ENCODE assay signal across 8 cellular contexts in the genomic region with DNA sequence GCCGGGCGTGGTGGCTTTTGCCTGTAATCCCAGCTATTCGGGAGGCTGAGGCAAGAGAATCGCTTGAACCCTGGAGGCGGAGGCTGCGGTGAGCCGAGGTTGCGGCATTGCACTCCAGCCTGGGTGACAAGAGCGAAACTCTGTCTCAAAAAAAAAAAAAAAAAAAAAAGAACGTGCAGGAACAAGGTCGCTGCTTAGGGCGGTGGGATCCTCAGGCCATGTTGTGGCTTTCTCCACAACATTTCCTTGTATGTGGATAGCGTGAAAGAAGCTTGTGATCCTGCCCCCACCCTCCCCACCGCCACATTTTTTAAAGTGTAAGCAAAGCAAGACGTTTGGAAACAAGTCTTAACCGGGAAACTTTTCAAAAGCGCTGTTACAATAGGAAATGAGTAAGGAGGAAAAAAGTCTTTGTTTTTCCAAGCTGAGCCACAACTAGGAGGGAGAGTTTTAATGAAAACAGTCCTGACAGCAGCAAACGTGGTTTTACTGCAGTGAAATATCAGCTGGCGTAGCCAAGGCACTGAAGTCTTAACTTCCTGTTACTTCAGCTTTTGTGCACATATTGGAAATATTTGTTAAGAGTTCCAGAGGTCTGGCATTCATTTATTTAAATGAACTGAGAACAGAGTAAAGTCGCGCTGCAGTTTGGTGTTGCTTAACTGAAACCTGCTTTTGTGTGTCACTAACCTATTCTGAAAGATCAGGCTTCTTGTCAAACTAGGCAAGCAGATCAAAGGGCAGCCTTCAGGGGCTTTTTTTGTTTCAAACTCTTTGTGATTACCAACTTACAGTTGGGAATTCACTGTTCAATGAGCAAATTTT. TPM values are rescaled to one million over a fixed set of nuclear protein-coding genes. Genes with fewer than 3 reads are reported as not detected.
A peak's percentile ranks its signal among the peaks of the same experiment; 100 is the strongest.
DNase-seq lines count a peak whose midpoint lies in the region; ATAC-seq, FAIRE-seq and TF ChIP-seq lines count a peak whose summit lies in the region.

No MANE protein-coding gene starts in this region.

- no peaks in the 10 kb centered on the region for H3K27me3 ChIP-seq in Peyer's patch
- H3K27me3 ChIP-seq in K562 (ENCODE audit: control insufficient read depth in 2 of 2, insufficient read depth in 2 of 2, low read length in 2 of 2): no peaks in the 10 kb centered on the region
- H3K27me3 ChIP-seq in iPS-20b (ENCODE audit: insufficient read depth, low read length): no peaks in the 10 kb centered on the region

- peak in 1 of 6 experiments; percentile 1 for TF ChIP-seq CTCF in Peyer's patch (IDR thresholded peaks at IDR 0.05)
- no peak for TF ChIP-seq CTCF in K562 (IDR thresholded peaks at IDR 0.05 in 2 of 3, conservative IDR thresholded peaks at IDR 0.05 in 1 of 3; ENCODE audit: insufficient read depth in 2 of 3, low read depth in 1 of 3, low read length in 3 of 3)

- H2AFZ ChIP-seq in K562 (ENCODE audit: low read depth, low read length): peak overlapping the region; percentile 38; the same call in 1 of the 2 replicates

- 2% methylated on average over 19 of the region's 21 CpGs for WGBS in K562 (ENCODE audit: insufficient coverage, low coverage, missing lambda C conversion rate)

- H3K4me1 ChIP-seq in Peyer's patch (peaks cover 0 to 36% (median under 1%) of the 10 kb centered on the region in 4 donors), K562 (replicated peaks in 1 of 2; ENCODE audit: control insufficient read depth in 2 of 2, insufficient read depth in 2 of 2, low read length in 2 of 2) (peaks cover 2 to 29% of the 10 kb centered on the region in 2 experiments), iPS-20b (ENCODE audit: insufficient read depth, low read length) (peaks cover 30% of the 10 kb centered on the region)

- H3K9ac ChIP-seq in K562 (ENCODE audit: insufficient read depth in 1 of 2, low read depth in 2 of 2, low read length in 2 of 2): peak overlapping the region; percentile 92 to 95
- H3K9ac ChIP-seq in iPS-20b (ENCODE audit: low read depth, low read length): peak overlapping the region; percentile 95

- POLR2A ChIA-PET in K562 (lab: Yijun Ruan, JAX): interaction anchor here (0.7 to 6.6 kb wide), 18 partner anchors 8 to 478 kb away, joined by 3 to 44 read pairs (median 4); no protein-coding TSS in a partner anchor

- FAIRE-seq in K562 (lab: Jason Lieb, UNC) (peak; percentile 67), HTR-8/SVneo (lab: Jason Lieb, UNC) (no peak)

- no peaks in the 10 kb centered on the region for H3K9me1 ChIP-seq in K562 (ENCODE audit: control insufficient read depth, insufficient read depth, low read length)

- H3K27ac ChIP-seq in Peyer's patch (peak overlapping the region; percentile 97 to 98 (median 97)), K562 (ENCODE audit: extremely low read depth, low read depth, low read length) (peak overlapping the region; percentile 86), iPS-20b (ENCODE audit: low read length) (peak overlapping the region; percentile 96), skin epidermis (peak overlapping the region; percentile 54 to 100 (median 99))

- no peaks in the 10 kb centered on the region for H3K9me3 ChIP-seq in Peyer's patch
- H3K9me3 ChIP-seq in K562 (replicated peaks; ENCODE audit: control insufficient read depth, insufficient read depth, low read depth, low read length): no peaks in the 10 kb centered on the region
- H3K9me3 ChIP-seq in iPS-20b (ENCODE audit: insufficient read depth, low read depth, low read length): no peaks in the 10 kb centered on the region

- intact Hi-C loops in Right ventricle myocardium superior (cut with DNase I) (loop anchor here (5.0 kb wide), 2 partner anchors 171 to 214 kb away; no protein-coding TSS in a partner anchor), cardiac septum (cut with DNase I) (loop anchor here (1.0 to 10.0 kb wide), 5 partner anchors 141 to 479 kb away; a partner anchor contains a TSS), K562 (cut with micrococcal nuclease) (loop anchor here (1.0 kb wide), 1 partner anchor 172 kb away; no protein-coding TSS in a partner anchor)

- H3K36me3 ChIP-seq in Peyer's patch: peaks cover 0 to 16% (median 0%) of the 10 kb centered on the region in 3 donors
- H3K36me3 ChIP-seq in K562 (ENCODE audit: control insufficient read depth, insufficient read depth, low read length): peaks cover 42% of the 10 kb centered on the region
- H3K36me3 ChIP-seq in iPS-20b (ENCODE audit: insufficient read depth, low read depth, low read length): peaks cover 50% of the 10 kb centered on the region

- peak overlapping the region; percentile 99 for H3K4me2 ChIP-seq in K562 (ENCODE audit: insufficient read depth, low read length)

- CTCF ChIA-PET in K562 (lab: Yijun Ruan, JAX; ENCODE audit: low intra/inter-chr PET ratio): interaction anchor here (0.6 to 3.2 kb wide), 5 partner anchors 11 to 522 kb away, joined by 3 to 42 read pairs (median 3); no protein-coding TSS in a partner anchor

- BruUV-seq in K562 (replicated peaks; lab: Mats Ljungman, UMichigan): no TSS peak

- no peak for TF ChIP-seq RAD21 in K562 (CRISPR knock-in tag; conservative IDR thresholded peaks at IDR 0.05 in 1 of 2, IDR thresholded peaks at IDR 0.05 in 1 of 2)

- peak overlapping the region; percentile 0 to 75 (median 44) for H3K4me3 ChIP-seq in Peyer's patch
- H3K4me3 ChIP-seq in K562: peak overlapping the region; percentile 87
- peak overlapping the region; percentile 99 for H3K4me3 ChIP-seq in iPS-20b (ENCODE audit: low read length)
- H3K4me3 ChIP-seq in skin epidermis: peak overlapping the region; percentile 60 to 87 (median 80)

- H4K20me1 ChIP-seq in K562 (replicated peaks; ENCODE audit: control insufficient read depth, insufficient read depth, low read length): peaks cover 14% of the 10 kb centered on the region

- peaks cover 98% of the 10 kb centered on the region for H3K79me2 ChIP-seq in K562 (ENCODE audit: control insufficient read depth, insufficient read depth, low read length)

- TF ChIP-seq EP300 in K562 (IDR thresholded peaks at IDR 0.05; ENCODE audit: low read length): no peak

- DNase-seq in Right ventricle myocardium superior: peak; percentile 45
- DNase-seq in cardiac septum (ENCODE audit: low spot score): no peak
- peak; percentile 34 to 70 (median 54) for DNase-seq in Peyer's patch
- peak in 1 of 4 experiments; percentile 58 for DNase-seq in K562 (ENCODE audit: extremely low read depth in 1 of 4, low spot score in 3 of 4)
- DNase-seq in NCI-H187 treated with DMSO at 0.1 percent for 48 hours (lab: John Stamatoyannopoulos, UW): no peak
- DNase-seq in HTR-8/SVneo (ENCODE audit: insufficient read length, low spot score): no peak

- in situ Hi-C loops in K562 (cut with MboI): loop anchor here (5.0 to 10.0 kb wide), 4 partner anchors 144 to 519 kb away; no protein-coding TSS in a partner anchor

- ATAC-seq in Right ventricle myocardium superior (ENCODE audit: poor library complexity) (no peak), K562 (no peak)

- TF ChIP-seq POLR2A in Peyer's patch (IDR thresholded peaks at IDR 0.05) (no peak), K562 (conservative IDR thresholded peaks at IDR 0.05) (no peak)

TF ChIP-seq in K562, 482 proteins besides CTCF, POLR2A, EP300 and RAD21 (continues in another document):
- TF ChIP-seq, protein P1, sequence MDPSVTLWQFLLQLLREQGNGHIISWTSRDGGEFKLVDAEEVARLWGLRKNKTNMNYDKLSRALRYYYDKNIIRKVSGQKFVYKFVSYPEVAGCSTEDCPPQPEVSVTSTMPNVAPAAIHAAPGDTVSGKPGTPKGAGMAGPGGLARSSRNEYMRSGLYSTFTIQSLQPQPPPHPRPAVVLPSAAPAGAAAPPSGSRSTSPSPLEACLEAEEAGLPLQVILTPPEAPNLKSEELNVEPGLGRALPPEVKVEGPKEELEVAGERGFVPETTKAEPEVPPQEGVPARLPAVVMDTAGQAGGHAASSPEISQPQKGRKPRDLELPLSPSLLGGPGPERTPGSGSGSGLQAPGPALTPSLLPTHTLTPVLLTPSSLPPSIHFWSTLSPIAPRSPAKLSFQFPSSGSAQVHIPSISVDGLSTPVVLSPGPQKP (CRISPR knock-in tag; IDR thresholded peaks at IDR 0.05): no peak
- no peak for TF ChIP-seq OTX1 (CRISPR knock-in tag; IDR thresholded peaks at IDR 0.05)
- no peak for TF ChIP-seq SRSF9 (IDR thresholded peaks at IDR 0.05; ENCODE audit: borderline replicate concordance, low read depth, low read length)
- no peak for TF ChIP-seq RFX1 (IDR thresholded peaks at IDR 0.05)
- TF ChIP-seq, protein P2, sequence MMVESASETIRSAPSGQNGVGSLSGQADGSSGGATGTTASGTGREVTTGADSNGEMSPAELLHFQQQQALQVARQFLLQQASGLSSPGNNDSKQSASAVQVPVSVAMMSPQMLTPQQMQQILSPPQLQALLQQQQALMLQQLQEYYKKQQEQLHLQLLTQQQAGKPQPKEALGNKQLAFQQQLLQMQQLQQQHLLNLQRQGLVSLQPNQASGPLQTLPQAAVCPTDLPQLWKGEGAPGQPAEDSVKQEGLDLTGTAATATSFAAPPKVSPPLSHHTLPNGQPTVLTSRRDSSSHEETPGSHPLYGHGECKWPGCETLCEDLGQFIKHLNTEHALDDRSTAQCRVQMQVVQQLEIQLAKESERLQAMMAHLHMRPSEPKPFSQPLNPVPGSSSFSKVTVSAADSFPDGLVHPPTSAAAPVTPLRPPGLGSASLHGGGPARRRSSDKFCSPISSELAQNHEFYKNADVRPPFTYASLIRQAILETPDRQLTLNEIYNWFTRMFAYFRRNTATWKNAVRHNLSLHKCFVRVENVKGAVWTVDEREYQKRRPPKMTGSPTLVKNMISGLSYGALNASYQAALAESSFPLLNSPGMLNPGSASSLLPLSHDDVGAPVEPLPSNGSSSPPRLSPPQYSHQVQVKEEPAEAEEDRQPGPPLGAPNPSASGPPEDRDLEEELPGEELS (CRISPR knock-in tag; IDR thresholded peaks at IDR 0.05; ENCODE audit: borderline replicate concordance): no peak

RNA-seq across cellular contexts. Expression of a gene that starts 3.8 kb away (rescaled TPM):
- total RNA-seq in Right ventricle myocardium superior (9.9 TPM), cardiac septum (10.8 TPM), Peyer's patch (10 to 100 TPM; 21.0 to 49.5 (median 35.3) TPM), K562 (2014; rRNA removed) (40.1 and 65.8 TPM in 2 replicates), K562 (2014; rRNA removed; fragmentation: Illumina TruSeq; extraction: Trizol) (49.2 and 54.5 TPM in 2 replicates), K562 (2015; rRNA removed; fragmentation: Illumina TruSeq; extraction: Trizol) (43.5 and 47.9 TPM in 2 replicates), K562 (2021) (44.6 and 49.3 TPM in 2 replicates)
- 63.6 and 121 TPM in 2 replicates for total RNA-seq in K562 (2011; cell fraction: chromatin; rRNA removed; ENCODE audit: low replicate concordance)
- total RNA-seq in K562 (2011; cell fraction: nucleolus; rRNA removed): 64.2 and 69.3 TPM in 2 replicates
- 73.3 and 83.1 TPM in 2 replicates for total RNA-seq in K562 (2011; cell fraction: nucleoplasm; rRNA removed)
- polyA plus RNA-seq in K562 (2011; rRNA removed) (55.5 and 56.3 TPM in 2 replicates), K562 (2014; fragmentation: Illumina TruSeq; extraction: Trizol) (60.9 and 77.7 TPM in 2 replicates), K562 (2014; fragmentation: Nextera tagmentation; extraction: Ambion mirVana) (10 to 100 TPM; 16.1 to 18.0 TPM), K562 (2014; rRNA removed) (40.6 and 43.7 TPM in 2 replicates)
- polyA plus RNA-seq in K562 (2011; cell fraction: cytosol; rRNA removed): 68.0 and 84.8 TPM in 2 replicates
- 110 and 144 TPM in 2 replicates for polyA plus RNA-seq in K562 (2011; cell fraction: nucleus; rRNA removed)
- polyA plus RNA-seq in K562 (2012): 43.2 and 67.0 TPM in 2 replicates
- 62.8 and 65.0 TPM in 2 replicates for polyA minus RNA-seq in K562 (2011; rRNA and poly(A)+ RNA removed)
- 20.3 and 31.7 TPM in 2 replicates for polyA minus RNA-seq in K562 (2011; cell fraction: cytosol; rRNA and poly(A)+ RNA removed)
- polyA minus RNA-seq in K562 (2011; cell fraction: nucleus; rRNA and poly(A)+ RNA removed): 54.0 and 105 TPM in 2 replicates

Comparison
In these comparisons a context has a peak if more than half of its experiments do, and no peak if none do; other contexts are left out.
1. DNase-seq: peak in Right ventricle myocardium superior (single experiment) and Peyer's patch (3 of 3); none in cardiac septum (single experiment), NCI-H187 treated with DMSO at 0.1 percent for 48 hours (single experiment) and HTR-8/SVneo (single experiment).
2. H3K4me3 ChIP-seq: peak in every context shown above with its lines; median percentile 99 in iPS-20b; 87 in K562; 80 in skin epidermis; 44 in Peyer's patch.
3. Peak in every context shown above with its lines, with median percentiles within 50 percentile points of each other: H3K27ac ChIP-seq.